Comparison of ENCODE assay signal across 30 cellular contexts in the genomic region with DNA sequence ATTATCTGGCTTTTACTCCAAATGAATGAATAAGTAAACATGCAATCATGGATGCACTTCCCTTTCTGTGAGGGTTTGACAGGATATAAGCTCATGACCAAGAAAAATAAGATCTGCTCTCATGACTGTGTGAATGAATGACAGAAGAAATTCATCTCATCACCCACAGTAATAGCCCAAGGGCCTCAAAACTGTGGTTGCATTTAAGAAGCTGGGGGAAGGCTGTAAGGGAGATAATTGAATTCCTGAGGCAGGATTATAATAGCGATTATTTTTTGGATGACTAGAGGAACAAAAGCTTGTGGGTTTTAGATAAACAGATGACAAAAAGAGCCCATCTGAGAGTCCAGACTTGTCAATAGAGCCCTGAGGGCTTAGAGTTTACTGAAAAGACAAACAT.
A peak's percentile ranks its signal among the peaks of the same experiment; 100 is the strongest.
DNase-seq lines count a peak whose midpoint lies in the region; FAIRE-seq and TF ChIP-seq lines count a peak whose summit lies in the region.
"Had no signal": no experiment of that assay in that cellular context is flagged by ENCODE, and none has a peak within 500 bp of the region (broad histone marks: within the 10 kb centered on the region; RNA-seq: fewer than 3 reads in every experiment).

No MANE protein-coding gene starts in this region.

- no peak overlapping the region for H3K27ac Mint-ChIP-seq in HFFc6
- H3K27ac Mint-ChIP-seq: B cell; CD8-positive, alpha-beta T cell; T-cell; T-helper 2 cell treated with Interferon-gamma antibody and Interleukin-4, amounts not matched to agents 5 μg/mL and 100 μg/mL, for 36 hours had no signal

- no peak for TF ChIP-seq POLR2A in spleen (IDR thresholded peaks at IDR 0.05)

- H3K9ac ChIP-seq in adipocyte (ENCODE audit: low read length): no peak overlapping the region

- peaks cover 9% of the 10 kb centered on the region for H3K27me3 Mint-ChIP-seq in HFFc6 (ENCODE audit: insufficient read depth)

- intact Hi-C loops in spleen (cut with DNase I; ENCODE audit: low total_unique reads): no loop called here

- FAIRE-seq in D721Med (lab: Jason Lieb, UNC): no peak
- FAIRE-seq: GM12891, HepG2 had no signal

- TF ChIP-seq CTCF in HFFc6 (IDR thresholded peaks at IDR 0.05): no peak
- no peak for TF ChIP-seq CTCF in spleen (IDR thresholded peaks at IDR 0.05 in 8 of 11, conservative IDR thresholded peaks at IDR 0.05 in 3 of 11)
- TF ChIP-seq CTCF in D721Med (IDR thresholded peaks at IDR 0.05; ENCODE audit: insufficient read depth, missing control alignments): no peak

- no peak overlapping the region for H3K27ac ChIP-seq in spleen
- H3K27ac ChIP-seq: C4-2B, RWPE1 had no signal

- peaks cover 27% of the 10 kb centered on the region for H3K4me1 Mint-ChIP-seq in HFFc6 (ENCODE audit: low read depth)
- H3K4me1 Mint-ChIP-seq: B cell, T-cell had no signal

- peak; percentile 86 for DNase-seq in EH (ENCODE audit: low read depth)
- peak; percentile 12 for DNase-seq in HFFc6
- DNase-seq in adipocyte (ENCODE audit: low read depth): peak; percentile 16
- no peak for DNase-seq in spleen
- no peak for DNase-seq in D721Med (ENCODE audit: insufficient read length, low spot score)
- DNase-seq in NCI-H1105 treated with DMSO at 0.1 percent for 48 hours (lab: John Stamatoyannopoulos, UW): no peak
- DNase-seq in NCI-H146 treated with DMSO at 0.1 percent for 48 hours (lab: John Stamatoyannopoulos, UW; ENCODE audit: unreplicated experiment): no peak
- DNase-seq: Caco-2; CD8-positive, alpha-beta T cell; DND-41; GF-D8; GOT3; Kasumi-1; MV-4-11; NCI-H1105; NCI-H146; NCI-H2029; NCI-H2171 treated with DMSO at 0.1 percent for 48 hours; NCI-H345; NCI-H510A treated with DMSO at 0.1 percent for 48 hours; PC-3; SHP77; T-cell had no signal

- H3K4me3 ChIP-seq in adipocyte (ENCODE audit: low read length): no peak overlapping the region
- no peak overlapping the region for H3K4me3 ChIP-seq in spleen
- H3K4me3 ChIP-seq: HAP-1 had no signal

- 89 to 94% (median 90%) methylated on average over 1 of the region's 1 CpG for WGBS in spleen, 5 donors

- no peaks in the 10 kb centered on the region for H3K36me3 Mint-ChIP-seq in HFFc6 (ENCODE audit: low read depth)
- H3K36me3 Mint-ChIP-seq: CD8-positive, alpha-beta T cell; T-cell had no signal

- H3K4me1 ChIP-seq in adipocyte (ENCODE audit: control insufficient read depth, insufficient read depth, low read length) (peaks cover 19% of the 10 kb centered on the region), spleen (no peaks in the 10 kb centered on the region)
- H3K4me1 ChIP-seq: Caco-2, HAP-1 had no signal

- H3K9me3 ChIP-seq in adipocyte (ENCODE audit: control insufficient read depth, low read length): no peaks in the 10 kb centered on the region
- no peaks in the 10 kb centered on the region for H3K9me3 ChIP-seq in spleen
- H3K9me3 ChIP-seq: Caco-2, HAP-1 had no signal

- H3K27me3 ChIP-seq in adipocyte (replicated peaks; ENCODE audit: control insufficient read depth, insufficient read depth, low read length): no peaks in the 10 kb centered on the region
- no peaks in the 10 kb centered on the region for H3K27me3 ChIP-seq in spleen (replicated peaks in 1 of 7)

- no peaks in the 10 kb centered on the region for H3K36me3 ChIP-seq in adipocyte (ENCODE audit: control insufficient read depth, insufficient read depth, low read length, severe bottlenecking)
- H3K36me3 ChIP-seq in spleen: no peaks in the 10 kb centered on the region
- H3K36me3 ChIP-seq: HAP-1 had no signal

- no peak overlapping the region for H3K4me3 Mint-ChIP-seq in HFFc6
- H3K4me3 Mint-ChIP-seq: B cell; CD8-positive, alpha-beta T cell; T-cell; T-helper 2 cell treated with Interferon-gamma antibody and Interleukin-4, amounts not matched to agents 5 μg/mL and 100 μg/mL, for 36 hours had no signal

- no peaks in the 10 kb centered on the region for H3K9me3 Mint-ChIP-seq in HFFc6
- H3K9me3 Mint-ChIP-seq: CD8-positive, alpha-beta T cell; T-helper 2 cell treated with Interferon-gamma antibody and Interleukin-4, amounts not matched to agents 5 μg/mL and 100 μg/mL, for 36 hours had no signal

Comparison
In these comparisons a context has a peak if more than half of its experiments do, and no peak if none do; other contexts are left out.
1. DNase-seq: peak in EH (single experiment), HFFc6 (single experiment) and adipocyte (single experiment); none in spleen (single experiment), D721Med (single experiment), NCI-H1105 treated with DMSO at 0.1 percent for 48 hours (single experiment) and NCI-H146 treated with DMSO at 0.1 percent for 48 hours (single experiment).